In the genomic region with DNA sequence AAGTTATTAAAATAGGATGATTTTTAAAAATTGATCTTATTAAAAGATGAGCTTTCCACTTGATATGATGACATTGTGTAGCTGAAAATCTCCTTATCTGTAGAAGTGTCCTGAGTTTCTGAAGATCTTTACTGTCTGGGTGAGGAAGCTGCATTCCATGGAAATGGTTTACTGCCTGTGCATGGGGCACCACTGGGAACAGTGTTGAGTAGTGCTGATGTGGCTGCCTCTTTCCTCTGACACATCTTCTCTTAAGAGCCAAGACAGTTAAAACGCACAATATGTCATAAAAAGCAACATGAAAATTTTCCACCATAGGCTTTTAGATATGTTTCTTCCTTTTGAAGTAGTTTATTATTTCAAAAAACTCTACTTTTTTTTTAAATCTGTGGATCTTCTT, we compare ENCODE assay signal across 19 cellular contexts. TPM values are rescaled to one million over a fixed set of nuclear protein-coding genes. Genes with fewer than 3 reads are reported as not detected.
DNase-seq lines count a peak whose midpoint lies in the region; ATAC-seq and TF ChIP-seq lines count a peak whose summit lies in the region.
"Had no signal": no experiment of that assay in that cellular context is flagged by ENCODE, and none has a peak within 500 bp of the region (broad histone marks: within the 10 kb centered on the region; RNA-seq: fewer than 3 reads in every experiment).

No MANE protein-coding gene starts in this region.

- no peak overlapping the region for H3K4me3 ChIP-seq in AG09309 (ENCODE audit: control insufficient read depth, low read depth, low read length)
- H3K4me3 ChIP-seq in mesenchymal stem cell (ENCODE audit: insufficient read depth in 1 of 2, low read depth in 1 of 2, low read length in 2 of 2), result no peak overlapping the region
- H3K4me3 ChIP-seq: BLaER1 had no signal

- H3K4me2 ChIP-seq in mesenchymal stem cell (ENCODE audit: low read length, poor library complexity, severe bottlenecking), result no peak overlapping the region
- H3K4me2 ChIP-seq: BLaER1 had no signal

- H3K79me1 ChIP-seq in mesenchymal stem cell (replicated peaks; ENCODE audit: low read length, poor library complexity, severe bottlenecking), result peaks cover 11% of the 10 kb centered on the region

- DNase-seq in AG09309 (ENCODE audit: low read depth), result no peak
- peak; percentile 20 for DNase-seq in HFFc6
- peak; percentile 18 for DNase-seq in amniotic epithelial cell (ENCODE audit: low read depth)
- DNase-seq in mesenchymal stem cell, result peak; percentile 14
- DNase-seq in activated CD4-positive, alpha-beta T cell treated with anti-CD3 and anti-CD28 coated beads for 1 hour, result no peak
- DNase-seq: CD4-positive, alpha-beta memory T cell; DMS53; H9; Kasumi-1; MM.1S; NCI-H1092; NCI-H1436 treated with DMSO at 0.1 percent for 48 hours; NCI-H2029 treated with DMSO at 0.1 percent for 48 hours; Right ventricle myocardium superior had no signal

- H3K27ac Mint-ChIP-seq in HFFc6, result no peak overlapping the region
- H3K27ac Mint-ChIP-seq: IgD-negative memory B cell had no signal

- no peak for ATAC-seq in HG03432 (IDR thresholded peaks at IDR 0.05; ENCODE audit: unreplicated experiment)
- no peak for ATAC-seq in esophagus mucosa
- ATAC-seq in GM18873 (IDR thresholded peaks at IDR 0.05; ENCODE audit: low FRiP score, unreplicated experiment), result no peak

- no peak overlapping the region for H2AFZ ChIP-seq in mesenchymal stem cell (ENCODE audit: low read depth, low read length)

- H3K9me3 ChIP-seq in mesenchymal stem cell (ENCODE audit: control insufficient read depth, low read length), result no peaks in the 10 kb centered on the region
- H3K9me3 ChIP-seq: BLaER1 had no signal

- no peaks in the 10 kb centered on the region for H3K4me1 Mint-ChIP-seq in HFFc6 (ENCODE audit: low read depth)
- H3K4me1 Mint-ChIP-seq: H9 had no signal

- H3K27me3 Mint-ChIP-seq in HFFc6 (ENCODE audit: insufficient read depth), result no peaks in the 10 kb centered on the region; the same call in 1 of the 2 replicates
- H3K27me3 Mint-ChIP-seq: CD4-positive, alpha-beta memory T cell; IgD-negative memory B cell had no signal

- H3K9ac ChIP-seq in mesenchymal stem cell (ENCODE audit: low read length), result peak overlapping the region; percentile 12
- H3K9ac ChIP-seq: BLaER1 had no signal

- no peak overlapping the region for H4K8ac ChIP-seq in mesenchymal stem cell (ENCODE audit: low read length)

- no peak overlapping the region for H2BK5ac ChIP-seq in mesenchymal stem cell (ENCODE audit: low read depth, low read length, poor library complexity, severe bottlenecking)

- no peak overlapping the region for H3K18ac ChIP-seq in mesenchymal stem cell (ENCODE audit: low read depth in 1 of 2, low read length in 2 of 2)

- no peak overlapping the region for H4K91ac ChIP-seq in mesenchymal stem cell (ENCODE audit: low read length)

- H3K4me3 Mint-ChIP-seq in HFFc6, result no peak overlapping the region
- H3K4me3 Mint-ChIP-seq: H9, IgD-negative memory B cell had no signal

- no peaks in the 10 kb centered on the region for H3K27me3 ChIP-seq in mesenchymal stem cell (ENCODE audit: control insufficient read depth in 1 of 2, insufficient read depth in 1 of 2, low read length in 2 of 2)
- H3K27me3 ChIP-seq: BLaER1 had no signal

- no peak overlapping the region for H3K23ac ChIP-seq in mesenchymal stem cell (ENCODE audit: low read length in 2 of 2)

- WGBS in mesenchymal stem cell, result no CpG with 5 or more reads among the region's 1 CpG

- peaks cover 56% of the 10 kb centered on the region for H3K36me3 Mint-ChIP-seq in HFFc6 (ENCODE audit: low read depth)

- H2AK5ac ChIP-seq in mesenchymal stem cell (ENCODE audit: low read length, severe bottlenecking), result no peak overlapping the region

- H3K36me3 ChIP-seq in mesenchymal stem cell (ENCODE audit: control insufficient read depth in 1 of 2, insufficient read depth in 2 of 2, low read depth in 1 of 2, low read length in 2 of 2), result peaks cover 37 to 98% of the 10 kb centered on the region in 2 experiments

- H2BK15ac ChIP-seq in mesenchymal stem cell (ENCODE audit: low read depth, poor library complexity, severe bottlenecking), result no peak overlapping the region

- TF ChIP-seq CTCF in AG09309 (IDR thresholded peaks at IDR 0.05; ENCODE audit: control insufficient read depth, insufficient read depth, low read depth, low read length, missing control alignments) (peak; percentile 11), HFFc6 (IDR thresholded peaks at IDR 0.05) (no peak)

- H3K4me1 ChIP-seq in mesenchymal stem cell (ENCODE audit: control insufficient read depth, insufficient read depth, low read depth, low read length), result no peaks in the 10 kb centered on the region
- H3K4me1 ChIP-seq: BLaER1 had no signal

- H3K27ac ChIP-seq in mesenchymal stem cell (ENCODE audit: low read length, poor library complexity, severe bottlenecking), result no peak overlapping the region
- H3K27ac ChIP-seq: BLaER1 had no signal

- H3K9me3 Mint-ChIP-seq in HFFc6, result no peaks in the 10 kb centered on the region
- H3K9me3 Mint-ChIP-seq: H9, IgD-negative memory B cell had no signal

- no peak overlapping the region for H2BK12ac ChIP-seq in mesenchymal stem cell (ENCODE audit: low read length in 2 of 2)

- H3K14ac ChIP-seq in mesenchymal stem cell (ENCODE audit: low read length in 2 of 2), result no peak overlapping the region

- no peak overlapping the region for H3K4ac ChIP-seq in mesenchymal stem cell (ENCODE audit: low read depth in 1 of 2, low read length in 2 of 2)

- no peak overlapping the region for H2BK120ac ChIP-seq in mesenchymal stem cell (ENCODE audit: low read depth, low read length)

RNA-seq across cellular contexts. Expression of gene SECISBP2, which starts 24.6 kb away (rescaled TPM):
- total RNA-seq in HFFc6 (2021; fragmentation: NEBNext Ultra II Directional; extraction: Animal tissue kit (Norgen Biotek cat#: 25700)), result 10 to 100 TPM; 13.8 to 20.3 (median 17.3) TPM
- polyA plus RNA-seq in mesenchymal stem cell (2013, experiment 1 of 2), result 20.4 TPM
- 18.6 TPM for polyA plus RNA-seq in mesenchymal stem cell (2013, experiment 2 of 2)
- 19.2 TPM for total RNA-seq in esophagus mucosa

RNA-seq across cellular contexts. Expression of gene CKS2, which starts 32.0 kb away (rescaled TPM):
- total RNA-seq in HFFc6 (2021; fragmentation: NEBNext Ultra II Directional; extraction: Animal tissue kit (Norgen Biotek cat#: 25700)), result 100 to 1,000 TPM in 5 of 6 experiments, 10 to 100 TPM in 1; 65.7 to 135 (median 123) TPM
- 74.4 TPM for polyA plus RNA-seq in mesenchymal stem cell (2013, experiment 1 of 2)
- polyA plus RNA-seq in mesenchymal stem cell (2013, experiment 2 of 2), result 72.6 TPM
- 46.5 TPM for total RNA-seq in esophagus mucosa

Comparison
In these comparisons a context has a peak if more than half of its experiments do, and no peak if none do; other contexts are left out.
1. DNase-seq: peak in HFFc6 (single experiment), amniotic epithelial cell (single experiment) and mesenchymal stem cell (single experiment); none in AG09309 (single experiment) and activated CD4-positive, alpha-beta T cell treated with anti-CD3 and anti-CD28 coated beads for 1 hour (single experiment).